1 cellular context compared by ENCODE assay signal in the genomic region with DNA sequence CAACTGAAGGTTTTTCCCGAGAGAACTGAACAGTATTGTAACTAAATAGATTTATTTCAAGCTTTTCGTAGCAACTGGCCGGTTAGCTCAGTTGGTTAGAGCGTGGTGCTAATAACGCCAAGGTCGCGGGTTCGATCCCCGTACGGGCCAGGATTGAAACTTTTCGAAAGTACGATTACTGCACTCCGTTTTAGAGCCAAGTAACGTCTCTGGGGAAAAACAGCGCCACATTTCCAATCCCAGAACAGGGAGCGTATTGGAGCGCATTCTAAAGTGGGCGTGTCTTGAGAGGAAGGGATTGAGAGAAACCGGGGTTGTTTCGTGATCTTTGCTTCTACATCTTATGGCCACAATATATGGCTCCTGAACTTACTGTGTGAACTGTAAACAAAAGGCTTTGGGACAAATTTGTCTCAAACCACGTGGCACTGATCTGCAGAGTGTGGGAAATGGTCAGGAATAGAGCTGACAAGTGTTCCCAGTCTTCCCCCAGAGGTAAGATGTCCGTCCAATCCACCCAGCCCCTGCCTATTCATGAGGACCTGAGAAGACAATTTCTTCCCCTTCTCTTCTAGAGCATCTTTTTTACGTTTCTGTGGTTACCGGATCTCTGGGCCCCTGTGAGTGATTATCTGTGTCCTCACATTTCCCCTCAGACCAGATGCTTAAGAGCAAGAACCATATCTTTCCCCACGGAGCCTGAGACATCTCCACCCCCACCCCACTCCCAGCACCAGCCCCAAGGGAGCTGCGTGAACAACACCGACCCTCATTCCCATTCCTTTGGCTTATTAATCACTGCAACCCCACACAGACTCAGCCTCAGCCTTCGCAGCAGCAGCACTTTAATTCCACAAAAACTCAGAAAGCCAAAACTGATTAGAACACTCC.
TF ChIP-seq lines count a peak whose summit lies in the region.

No MANE protein-coding gene starts in this region.

TF ChIP-seq in HepG2, 621 proteins besides CTCF, POLR2A, EP300 and RAD21 (continued from another document and continues in another):
- TF ChIP-seq, protein P1, sequence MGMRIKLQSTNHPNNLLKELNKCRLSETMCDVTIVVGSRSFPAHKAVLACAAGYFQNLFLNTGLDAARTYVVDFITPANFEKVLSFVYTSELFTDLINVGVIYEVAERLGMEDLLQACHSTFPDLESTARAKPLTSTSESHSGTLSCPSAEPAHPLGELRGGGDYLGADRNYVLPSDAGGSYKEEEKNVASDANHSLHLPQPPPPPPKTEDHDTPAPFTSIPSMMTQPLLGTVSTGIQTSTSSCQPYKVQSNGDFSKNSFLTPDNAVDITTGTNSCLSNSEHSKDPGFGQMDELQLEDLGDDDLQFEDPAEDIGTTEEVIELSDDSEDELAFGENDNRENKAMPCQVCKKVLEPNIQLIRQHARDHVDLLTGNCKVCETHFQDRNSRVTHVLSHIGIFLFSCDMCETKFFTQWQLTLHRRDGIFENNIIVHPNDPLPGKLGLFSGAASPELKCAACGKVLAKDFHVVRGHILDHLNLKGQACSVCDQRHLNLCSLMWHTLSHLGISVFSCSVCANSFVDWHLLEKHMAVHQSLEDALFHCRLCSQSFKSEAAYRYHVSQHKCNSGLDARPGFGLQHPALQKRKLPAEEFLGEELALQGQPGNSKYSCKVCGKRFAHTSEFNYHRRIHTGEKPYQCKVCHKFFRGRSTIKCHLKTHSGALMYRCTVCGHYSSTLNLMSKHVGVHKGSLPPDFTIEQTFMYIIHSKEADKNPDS (CRISPR knock-in tag; IDR thresholded peaks at IDR 0.05), result peak; percentile 58; the same call in 1 of the 2 replicates
- TF ChIP-seq SYNCRIP (IDR thresholded peaks at IDR 0.05; ENCODE audit: insufficient read depth, low read depth, low read length), result no peak
- TF ChIP-seq SMAD1 (CRISPR knock-in tag; IDR thresholded peaks at IDR 0.05; ENCODE audit: borderline replicate concordance, low read depth), result no peak
- 0 out of 2 replicates have a peak, but pooled peaks have one; percentile 41 for TF ChIP-seq KDM4B (CRISPR knock-in tag; IDR thresholded peaks at IDR 0.05)
- 0 out of 2 replicates have a peak, but pooled peaks have one; percentile 77 for TF ChIP-seq ZNF552 (CRISPR knock-in tag; IDR thresholded peaks at IDR 0.05; ENCODE audit: borderline replicate concordance)
- TF ChIP-seq KLF9 (CRISPR knock-in tag; IDR thresholded peaks at IDR 0.05; ENCODE audit: low read depth), result 0 out of 2 replicates have a peak, but pooled peaks have one; percentile 63
- no peak for TF ChIP-seq NBN (conservative IDR thresholded peaks at IDR 0.05)
- no peak for TF ChIP-seq ZFP82 (CRISPR knock-in tag; IDR thresholded peaks at IDR 0.05; ENCODE audit: borderline replicate concordance)
- TF ChIP-seq ZNF83 (CRISPR knock-in tag; IDR thresholded peaks at IDR 0.05; ENCODE audit: borderline replicate concordance), result no peak
- TF ChIP-seq, protein P2, sequence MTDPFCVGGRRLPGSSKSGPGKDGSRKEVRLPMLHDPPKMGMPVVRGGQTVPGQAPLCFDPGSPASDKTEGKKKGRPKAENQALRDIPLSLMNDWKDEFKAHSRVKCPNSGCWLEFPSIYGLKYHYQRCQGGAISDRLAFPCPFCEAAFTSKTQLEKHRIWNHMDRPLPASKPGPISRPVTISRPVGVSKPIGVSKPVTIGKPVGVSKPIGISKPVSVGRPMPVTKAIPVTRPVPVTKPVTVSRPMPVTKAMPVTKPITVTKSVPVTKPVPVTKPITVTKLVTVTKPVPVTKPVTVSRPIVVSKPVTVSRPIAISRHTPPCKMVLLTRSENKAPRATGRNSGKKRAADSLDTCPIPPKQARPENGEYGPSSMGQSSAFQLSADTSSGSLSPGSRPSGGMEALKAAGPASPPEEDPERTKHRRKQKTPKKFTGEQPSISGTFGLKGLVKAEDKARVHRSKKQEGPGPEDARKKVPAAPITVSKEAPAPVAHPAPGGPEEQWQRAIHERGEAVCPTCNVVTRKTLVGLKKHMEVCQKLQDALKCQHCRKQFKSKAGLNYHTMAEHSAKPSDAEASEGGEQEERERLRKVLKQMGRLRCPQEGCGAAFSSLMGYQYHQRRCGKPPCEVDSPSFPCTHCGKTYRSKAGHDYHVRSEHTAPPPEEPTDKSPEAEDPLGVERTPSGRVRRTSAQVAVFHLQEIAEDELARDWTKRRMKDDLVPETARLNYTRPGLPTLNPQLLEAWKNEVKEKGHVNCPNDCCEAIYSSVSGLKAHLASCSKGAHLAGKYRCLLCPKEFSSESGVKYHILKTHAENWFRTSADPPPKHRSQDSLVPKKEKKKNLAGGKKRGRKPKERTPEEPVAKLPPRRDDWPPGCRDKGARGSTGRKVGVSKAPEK (CRISPR knock-in tag; IDR thresholded peaks at IDR 0.05; ENCODE audit: borderline replicate concordance), result no peak
- TF ChIP-seq, protein P3, sequence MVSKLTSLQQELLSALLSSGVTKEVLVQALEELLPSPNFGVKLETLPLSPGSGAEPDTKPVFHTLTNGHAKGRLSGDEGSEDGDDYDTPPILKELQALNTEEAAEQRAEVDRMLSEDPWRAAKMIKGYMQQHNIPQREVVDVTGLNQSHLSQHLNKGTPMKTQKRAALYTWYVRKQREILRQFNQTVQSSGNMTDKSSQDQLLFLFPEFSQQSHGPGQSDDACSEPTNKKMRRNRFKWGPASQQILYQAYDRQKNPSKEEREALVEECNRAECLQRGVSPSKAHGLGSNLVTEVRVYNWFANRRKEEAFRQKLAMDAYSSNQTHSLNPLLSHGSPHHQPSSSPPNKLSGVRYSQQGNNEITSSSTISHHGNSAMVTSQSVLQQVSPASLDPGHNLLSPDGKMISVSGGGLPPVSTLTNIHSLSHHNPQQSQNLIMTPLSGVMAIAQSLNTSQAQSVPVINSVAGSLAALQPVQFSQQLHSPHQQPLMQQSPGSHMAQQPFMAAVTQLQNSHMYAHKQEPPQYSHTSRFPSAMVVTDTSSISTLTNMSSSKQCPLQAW (CRISPR knock-in tag; IDR thresholded peaks at IDR 0.05), result no peak
- peak; percentile 95 for TF ChIP-seq RBM22 (optimal IDR thresholded peaks at IDR 0.05; ENCODE audit: low read length)
- TF ChIP-seq, protein P4, sequence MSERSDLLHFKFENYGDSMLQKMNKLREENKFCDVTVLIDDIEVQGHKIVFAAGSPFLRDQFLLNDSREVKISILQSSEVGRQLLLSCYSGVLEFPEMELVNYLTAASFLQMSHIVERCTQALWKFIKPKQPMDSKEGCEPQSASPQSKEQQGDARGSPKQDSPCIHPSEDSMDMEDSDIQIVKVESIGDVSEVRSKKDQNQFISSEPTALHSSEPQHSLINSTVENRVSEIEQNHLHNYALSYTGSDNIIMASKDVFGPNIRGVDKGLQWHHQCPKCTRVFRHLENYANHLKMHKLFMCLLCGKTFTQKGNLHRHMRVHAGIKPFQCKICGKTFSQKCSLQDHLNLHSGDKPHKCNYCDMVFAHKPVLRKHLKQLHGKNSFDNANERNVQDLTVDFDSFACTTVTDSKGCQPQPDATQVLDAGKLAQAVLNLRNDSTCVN (CRISPR knock-in tag; IDR thresholded peaks at IDR 0.05; ENCODE audit: borderline replicate concordance), result no peak
- peak; percentile 69; the same call in 1 of the 2 replicates for TF ChIP-seq ZNF335 (CRISPR knock-in tag; IDR thresholded peaks at IDR 0.05)
- no peak for TF ChIP-seq HNRNPUL1 (IDR thresholded peaks at IDR 0.05; ENCODE audit: low read depth, low read length)
- no peak for TF ChIP-seq ZNF468 (CRISPR knock-in tag; IDR thresholded peaks at IDR 0.05)
- TF ChIP-seq ZNF747 (CRISPR knock-in tag; IDR thresholded peaks at IDR 0.05; ENCODE audit: borderline replicate concordance), result no peak
- no peak for TF ChIP-seq ZMAT3 (CRISPR knock-in tag; conservative IDR thresholded peaks at IDR 0.05)
- TF ChIP-seq KDM6A (CRISPR knock-in tag; IDR thresholded peaks at IDR 0.05; ENCODE audit: low read depth), result no peak
- no peak; the same call in 1 of the 2 replicates for TF ChIP-seq ETV6 (CRISPR knock-in tag; conservative IDR thresholded peaks at IDR 0.05)
- TF ChIP-seq ADNP (CRISPR knock-in tag; IDR thresholded peaks at IDR 0.05), result no peak
- no peak for TF ChIP-seq ZNF572 (CRISPR knock-in tag; IDR thresholded peaks at IDR 0.05)
- TF ChIP-seq, protein P5, sequence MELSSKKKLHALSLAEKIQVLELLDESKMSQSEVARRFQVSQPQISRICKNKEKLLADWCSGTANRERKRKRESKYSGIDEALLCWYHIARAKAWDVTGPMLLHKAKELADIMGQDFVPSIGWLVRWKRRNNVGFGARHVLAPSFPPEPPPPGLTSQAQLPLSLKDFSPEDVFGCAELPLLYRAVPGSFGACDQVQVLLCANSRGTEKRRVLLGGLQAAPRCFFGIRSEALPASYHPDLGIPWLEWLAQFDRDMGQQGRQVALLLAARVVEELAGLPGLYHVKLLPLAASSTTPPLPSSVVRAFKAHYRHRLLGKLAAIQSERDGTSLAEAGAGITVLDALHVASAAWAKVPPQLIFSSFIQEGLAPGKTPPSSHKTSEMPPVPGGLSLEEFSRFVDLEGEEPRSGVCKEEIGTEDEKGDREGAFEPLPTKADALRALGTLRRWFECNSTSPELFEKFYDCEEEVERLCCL (CRISPR knock-in tag; IDR thresholded peaks at IDR 0.05; ENCODE audit: borderline replicate concordance), result no peak
- TF ChIP-seq, protein P6, sequence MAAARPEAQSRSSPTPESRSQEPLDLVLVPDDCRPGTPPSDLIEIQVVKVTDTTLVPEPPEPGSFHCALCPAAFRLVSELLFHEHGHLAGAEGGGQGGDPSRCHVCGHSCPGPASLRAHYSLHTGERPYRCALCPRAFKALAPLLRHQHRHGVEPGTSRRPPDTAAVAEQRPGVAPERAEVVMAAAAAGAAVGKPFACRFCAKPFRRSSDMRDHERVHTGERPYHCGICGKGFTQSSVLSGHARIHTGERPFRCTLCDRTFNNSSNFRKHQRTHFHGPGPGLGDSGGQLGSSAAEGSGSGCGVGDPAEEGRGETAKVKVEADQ (CRISPR knock-in tag; IDR thresholded peaks at IDR 0.05; ENCODE audit: borderline replicate concordance), result no peak
- no peak for TF ChIP-seq ZNF367 (CRISPR knock-in tag; IDR thresholded peaks at IDR 0.05; ENCODE audit: borderline replicate concordance)
- TF ChIP-seq FOSL2 (CRISPR knock-in tag; IDR thresholded peaks at IDR 0.05), result no peak
- no peak for TF ChIP-seq ZNF232 (CRISPR knock-in tag; IDR thresholded peaks at IDR 0.05; ENCODE audit: borderline replicate concordance)
- TF ChIP-seq, protein P7, sequence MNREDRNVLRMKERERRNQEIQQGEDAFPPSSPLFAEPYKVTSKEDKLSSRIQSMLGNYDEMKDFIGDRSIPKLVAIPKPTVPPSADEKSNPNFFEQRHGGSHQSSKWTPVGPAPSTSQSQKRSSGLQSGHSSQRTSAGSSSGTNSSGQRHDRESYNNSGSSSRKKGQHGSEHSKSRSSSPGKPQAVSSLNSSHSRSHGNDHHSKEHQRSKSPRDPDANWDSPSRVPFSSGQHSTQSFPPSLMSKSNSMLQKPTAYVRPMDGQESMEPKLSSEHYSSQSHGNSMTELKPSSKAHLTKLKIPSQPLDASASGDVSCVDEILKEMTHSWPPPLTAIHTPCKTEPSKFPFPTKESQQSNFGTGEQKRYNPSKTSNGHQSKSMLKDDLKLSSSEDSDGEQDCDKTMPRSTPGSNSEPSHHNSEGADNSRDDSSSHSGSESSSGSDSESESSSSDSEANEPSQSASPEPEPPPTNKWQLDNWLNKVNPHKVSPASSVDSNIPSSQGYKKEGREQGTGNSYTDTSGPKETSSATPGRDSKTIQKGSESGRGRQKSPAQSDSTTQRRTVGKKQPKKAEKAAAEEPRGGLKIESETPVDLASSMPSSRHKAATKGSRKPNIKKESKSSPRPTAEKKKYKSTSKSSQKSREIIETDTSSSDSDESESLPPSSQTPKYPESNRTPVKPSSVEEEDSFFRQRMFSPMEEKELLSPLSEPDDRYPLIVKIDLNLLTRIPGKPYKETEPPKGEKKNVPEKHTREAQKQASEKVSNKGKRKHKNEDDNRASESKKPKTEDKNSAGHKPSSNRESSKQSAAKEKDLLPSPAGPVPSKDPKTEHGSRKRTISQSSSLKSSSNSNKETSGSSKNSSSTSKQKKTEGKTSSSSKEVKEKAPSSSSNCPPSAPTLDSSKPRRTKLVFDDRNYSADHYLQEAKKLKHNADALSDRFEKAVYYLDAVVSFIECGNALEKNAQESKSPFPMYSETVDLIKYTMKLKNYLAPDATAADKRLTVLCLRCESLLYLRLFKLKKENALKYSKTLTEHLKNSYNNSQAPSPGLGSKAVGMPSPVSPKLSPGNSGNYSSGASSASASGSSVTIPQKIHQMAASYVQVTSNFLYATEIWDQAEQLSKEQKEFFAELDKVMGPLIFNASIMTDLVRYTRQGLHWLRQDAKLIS (CRISPR knock-in tag; IDR thresholded peaks at IDR 0.05), result no peak
- TF ChIP-seq, protein P8, sequence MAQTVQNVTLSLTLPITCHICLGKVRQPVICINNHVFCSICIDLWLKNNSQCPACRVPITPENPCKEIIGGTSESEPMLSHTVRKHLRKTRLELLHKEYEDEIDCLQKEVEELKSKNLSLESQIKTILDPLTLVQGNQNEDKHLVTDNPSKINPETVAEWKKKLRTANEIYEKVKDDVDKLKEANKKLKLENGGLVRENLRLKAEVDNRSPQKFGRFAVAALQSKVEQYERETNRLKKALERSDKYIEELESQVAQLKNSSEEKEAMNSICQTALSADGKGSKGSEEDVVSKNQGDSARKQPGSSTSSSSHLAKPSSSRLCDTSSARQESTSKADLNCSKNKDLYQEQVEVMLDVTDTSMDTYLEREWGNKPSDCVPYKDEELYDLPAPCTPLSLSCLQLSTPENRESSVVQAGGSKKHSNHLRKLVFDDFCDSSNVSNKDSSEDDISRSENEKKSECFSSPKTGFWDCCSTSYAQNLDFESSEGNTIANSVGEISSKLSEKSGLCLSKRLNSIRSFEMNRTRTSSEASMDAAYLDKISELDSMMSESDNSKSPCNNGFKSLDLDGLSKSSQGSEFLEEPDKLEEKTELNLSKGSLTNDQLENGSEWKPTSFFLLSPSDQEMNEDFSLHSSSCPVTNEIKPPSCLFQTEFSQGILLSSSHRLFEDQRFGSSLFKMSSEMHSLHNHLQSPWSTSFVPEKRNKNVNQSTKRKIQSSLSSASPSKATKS (CRISPR knock-in tag; IDR thresholded peaks at IDR 0.05), result peak; percentile 22; the same call in 1 of the 2 replicates
- peak; percentile 59; the same call in 1 of the 2 replicates for TF ChIP-seq ZSCAN31 (CRISPR knock-in tag; IDR thresholded peaks at IDR 0.05; ENCODE audit: low read depth)
